ENCODE assay signal across 16 cellular contexts in the genomic region with DNA sequence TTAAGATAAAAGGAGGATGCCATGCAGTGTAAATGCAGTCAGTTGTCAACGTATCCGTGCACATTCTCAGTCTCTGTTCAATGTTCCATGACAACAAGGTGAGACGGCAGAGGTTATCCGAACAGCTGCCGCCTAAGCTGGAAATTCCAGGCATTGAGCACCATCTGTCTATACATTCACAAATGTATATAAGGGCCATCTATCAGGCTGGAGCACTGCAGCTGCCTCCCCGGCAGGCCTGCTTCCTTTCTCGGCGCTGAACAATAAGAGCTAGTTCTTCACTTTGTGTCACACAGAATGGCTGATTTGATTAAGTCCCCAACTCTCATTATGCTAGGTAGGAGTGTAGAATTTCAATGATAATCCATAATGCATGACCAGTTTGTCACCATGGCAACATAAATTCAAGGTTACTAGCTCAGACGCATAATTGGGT.
DNase-seq lines count a peak whose midpoint lies in the region; ATAC-seq and TF ChIP-seq lines count a peak whose summit lies in the region.
"Had no signal": no experiment of that assay in that cellular context is flagged by ENCODE, and none has a peak within 500 bp of the region (broad histone marks: within the 10 kb centered on the region; RNA-seq: fewer than 3 reads in every experiment).

No MANE protein-coding gene starts in this region.

- H3K27me3 ChIP-seq in BE2C (no peaks in the 10 kb centered on the region), ectodermal cell (ENCODE audit: control insufficient read depth, insufficient read depth, low read length, poor library complexity, severe bottlenecking) (no peaks in the 10 kb centered on the region), vagina (no peaks in the 10 kb centered on the region)
- H3K27me3 ChIP-seq: suprapubic skin had no signal

- H3K4me3 ChIP-seq in BE2C (ENCODE audit: low read depth, low read length) (no peak overlapping the region), ectodermal cell (ENCODE audit: insufficient read depth, low read depth, low read length) (no peak overlapping the region), vagina (no peak overlapping the region)
- H3K4me3 ChIP-seq: A549, suprapubic skin had no signal

- no peak for TF ChIP-seq CTCF in BE2C (IDR thresholded peaks at IDR 0.05; ENCODE audit: low read depth, low read length)
- TF ChIP-seq CTCF in vagina (IDR thresholded peaks at IDR 0.05): no peak

- no peak for TF ChIP-seq POLR2A in vagina (IDR thresholded peaks at IDR 0.05)

- H3K9me3 ChIP-seq in BE2C: no peaks in the 10 kb centered on the region
- no peaks in the 10 kb centered on the region for H3K9me3 ChIP-seq in ectodermal cell (ENCODE audit: control insufficient read depth, low read length)
- no peaks in the 10 kb centered on the region for H3K9me3 ChIP-seq in vagina
- H3K9me3 ChIP-seq: A549, suprapubic skin had no signal

- H3K36me3 ChIP-seq in BE2C (no peaks in the 10 kb centered on the region), ectodermal cell (ENCODE audit: control insufficient read depth, insufficient read depth, low read length) (no peaks in the 10 kb centered on the region), vagina (no peaks in the 10 kb centered on the region)
- H3K36me3 ChIP-seq: suprapubic skin had no signal

- WGBS in ectodermal cell, 2 experiments: 23 to 30% methylated on average over 9 of the region's 9 CpGs

- peak overlapping the region; percentile 88 for H3K27ac ChIP-seq in ectodermal cell (ENCODE audit: insufficient read depth, low read depth, low read length, poor library complexity, severe bottlenecking)
- H3K27ac ChIP-seq in vagina: no peak overlapping the region
- H3K27ac ChIP-seq: A549, suprapubic skin had no signal

- ATAC-seq in Right ventricle myocardium inferior: no peak
- ATAC-seq: A549; activated CD8-positive, alpha-beta memory T cell treated with anti-CD3 and anti-CD28 coated beads, Interleukin-2, amount 10 ng/mL, durations not matched to agents 7 days and 5 days; activated naive CD4-positive, alpha-beta T cell treated with anti-CD3 and anti-CD28 coated beads, Interleukin-2, amount 50 U/mL, for 72 hours; T-cell had no signal

- intact Hi-C loops in vagina (cut with DNase I): no loop called here
- intact Hi-C loops in Right ventricle myocardium inferior (cut with DNase I): no loop called here

- no peaks in the 10 kb centered on the region; the same call in none of the 2 replicates for H3K4me1 ChIP-seq in BE2C
- H3K4me1 ChIP-seq in ectodermal cell (ENCODE audit: control insufficient read depth, insufficient read depth, low read length): peaks cover 27% of the 10 kb centered on the region
- no peaks in the 10 kb centered on the region for H3K4me1 ChIP-seq in vagina
- H3K4me1 ChIP-seq: A549, suprapubic skin had no signal

- peak; percentile 32 for DNase-seq in BE2C
- peak; percentile 23 for DNase-seq in NCI-H128 (lab: John Stamatoyannopoulos, UW; ENCODE audit: unreplicated experiment)
- DNase-seq in NCI-H510A (lab: John Stamatoyannopoulos, UW): peak; percentile 79
- no peak for DNase-seq in vagina (ENCODE audit: extremely low spot score in 2 of 2)
- DNase-seq in islet precursor cell: no peak
- no peak for DNase-seq in GDM1 (lab: John Stamatoyannopoulos, UW)
- DNase-seq in Right ventricle myocardium inferior (ENCODE audit: missing footprints): no peak
- DNase-seq: activated CD4-positive, CD25-positive, alpha-beta regulatory T cell; activated CD8-positive, alpha-beta memory T cell treated with anti-CD3 and anti-CD28 coated beads, Interleukin-2, amount 10 ng/mL, durations not matched to agents 7 days and 5 days; CD8-positive, alpha-beta memory T cell; foreskin melanocyte; T-cell had no signal

Comparison
In these comparisons a context has a peak if more than half of its experiments do, and no peak if none do; other contexts are left out.
1. DNase-seq: peak in BE2C (single experiment), NCI-H128 (single experiment) and NCI-H510A (single experiment); none in vagina (0 of 2), islet precursor cell (single experiment), GDM1 (single experiment) and Right ventricle myocardium inferior (single experiment).